ENCODE assay signal across 1 cellular context in genomic region chr20:58630063-58630462, GRCh38.
TF ChIP-seq lines count a peak whose summit lies in the region.

No MANE protein-coding gene starts in this region.

TF ChIP-seq in H1, 55 proteins besides CTCF, POLR2A, EP300 and RAD21 (continued from another document):
- TF ChIP-seq SAP30 (IDR thresholded peaks at IDR 0.05; ENCODE audit: insufficient read depth, insufficient replicate concordance, low read length) (no peak), GTF2F1 (IDR thresholded peaks at IDR 0.05; ENCODE audit: borderline replicate concordance, low read depth, low read length) (no peak), ATF2 (IDR thresholded peaks at IDR 0.05; ENCODE audit: low read length) (no peak), CREB1 (IDR thresholded peaks at IDR 0.05) (no peak), CHD1 (IDR thresholded peaks at IDR 0.05; ENCODE audit: low read depth, low read length) (no peak), JUND (IDR thresholded peaks at IDR 0.05; ENCODE audit: low read length) (no peak), BRCA1 (IDR thresholded peaks at IDR 0.05; ENCODE audit: low read depth, low read length) (no peak)
